8 cellular contexts compared by ENCODE assay signal in genomic region chr15:40054746-40055575, GRCh38. TPM values are rescaled to one million over a fixed set of nuclear protein-coding genes. Genes with fewer than 3 reads are reported as not detected.
A peak's percentile ranks its signal among the peaks of the same experiment; 100 is the strongest.
DNase-seq lines count a peak whose midpoint lies in the region; ATAC-seq and TF ChIP-seq lines count a peak whose summit lies in the region.

No MANE protein-coding gene starts in this region.

- H3K4me2 ChIP-seq in SK-N-SH: no peak overlapping the region

- no peak for TF ChIP-seq CTCF in GM20000 (IDR thresholded peaks at IDR 0.05; ENCODE audit: extremely low read depth, missing control alignments)
- TF ChIP-seq CTCF in SK-N-SH (IDR thresholded peaks at IDR 0.05): no peak

- intact Hi-C loops in Right ventricle myocardium superior (cut with DNase I): no loop called here

- DNase-seq in NCI-H1417 (lab: John Stamatoyannopoulos, UW) (peak; percentile 40 to 71 (median 69)), NCI-H1417 treated with DMSO at 0.1 percent for 48 hours (lab: John Stamatoyannopoulos, UW) (no peak), GM20000 (ENCODE audit: low spot score) (peak; percentile 71), SK-N-SH (no peak), Right ventricle myocardium superior (no peak), hypothalamus (lab: John Stamatoyannopoulos, UW) (no peak)

- 74% methylated on average over 5 of the region's 7 CpGs for WGBS in SK-N-SH (ENCODE audit: low lambda C conversion rate)

- no peaks in the 10 kb centered on the region for H3K9me3 Mint-ChIP-seq in stimulated activated naive CD8-positive, alpha-beta T cell treated with anti-CD3 and anti-CD28 coated beads, Interleukin-15, Interleukin-2, amounts not matched to agents 100 ng/mL and 50 ng/mL, for 24 hours

- CTCF ChIA-PET in SK-N-SH (lab: Yijun Ruan, JAX): interaction anchor here (0.8 to 1.9 kb wide), 9 partner anchors 9 to 219 kb away, joined by 3 to 9 read pairs (median 5); no protein-coding TSS in a partner anchor

- H3K27ac Mint-ChIP-seq in stimulated activated naive CD8-positive, alpha-beta T cell treated with anti-CD3 and anti-CD28 coated beads, Interleukin-15, Interleukin-2, amounts not matched to agents 100 ng/mL and 50 ng/mL, for 24 hours: peak overlapping the region; percentile 65

- peaks cover 8% of the 10 kb centered on the region for H3K36me3 Mint-ChIP-seq in stimulated activated naive CD8-positive, alpha-beta T cell treated with anti-CD3 and anti-CD28 coated beads, Interleukin-15, Interleukin-2, amounts not matched to agents 100 ng/mL and 50 ng/mL, for 24 hours (ENCODE audit: low read depth)

- H3K4me3 Mint-ChIP-seq in stimulated activated naive CD8-positive, alpha-beta T cell treated with anti-CD3 and anti-CD28 coated beads, Interleukin-15, Interleukin-2, amounts not matched to agents 100 ng/mL and 50 ng/mL, for 24 hours: peak overlapping the region; percentile 40

- no peak for TF ChIP-seq RAD21 in SK-N-SH (IDR thresholded peaks at IDR 0.05; ENCODE audit: low read length)

- H3K9me3 ChIP-seq in SK-N-SH: no peaks in the 10 kb centered on the region

- H3K4me1 ChIP-seq in SK-N-SH (ENCODE audit: control insufficient read depth in 1 of 2, insufficient read depth in 2 of 2, low read depth in 1 of 2, low read length in 1 of 2): peaks cover 0 to 25% of the 10 kb centered on the region in 2 experiments; a peak in 1 of 4 replicates

- ATAC-seq in HG03558 (IDR thresholded peaks at IDR 0.05; ENCODE audit: extremely low read depth, unreplicated experiment) (peak; percentile 45), Right ventricle myocardium superior (ENCODE audit: poor library complexity) (peak; percentile 23)

- H3K27me3 ChIP-seq in SK-N-SH (ENCODE audit: insufficient read depth): no peaks in the 10 kb centered on the region

- no peak overlapping the region for H3K9ac ChIP-seq in SK-N-SH

- no peak for TF ChIP-seq EP300 in SK-N-SH (IDR thresholded peaks at IDR 0.05; ENCODE audit: borderline replicate concordance in 1 of 2, low read depth in 1 of 2, low read length in 1 of 2)

- no peaks in the 10 kb centered on the region for H3K9me2 ChIP-seq in SK-N-SH

- no peaks in the 10 kb centered on the region for H3K36me3 ChIP-seq in SK-N-SH (replicated peaks in 1 of 2; ENCODE audit: control insufficient read depth in 1 of 2, insufficient read depth in 2 of 2, low read length in 1 of 2)

- POLR2A ChIA-PET in SK-N-SH (lab: Yijun Ruan, JAX): interaction anchor here (0.7 kb wide), 1 partner anchor 24 kb away, joined by 3 read pairs; no protein-coding TSS in a partner anchor

- H3K4me1 Mint-ChIP-seq in stimulated activated naive CD8-positive, alpha-beta T cell treated with anti-CD3 and anti-CD28 coated beads, Interleukin-15, Interleukin-2, amounts not matched to agents 100 ng/mL and 50 ng/mL, for 24 hours (ENCODE audit: low read depth): peaks cover 82% of the 10 kb centered on the region

- no peak overlapping the region for H2AFZ ChIP-seq in SK-N-SH (ENCODE audit: low read depth)

- H3K79me2 ChIP-seq in SK-N-SH (ENCODE audit: insufficient read depth): no peaks in the 10 kb centered on the region

- H3K27ac ChIP-seq in SK-N-SH (ENCODE audit: low read depth in 2 of 2, low read length in 1 of 2): peak overlapping the region in 1 of 2 experiments; percentile 76; a peak in 2 of 4 replicates

- no peaks in the 10 kb centered on the region for H3F3A ChIP-seq in SK-N-SH (replicated peaks; ENCODE audit: insufficient read depth)

- H3K4me3 ChIP-seq in SK-N-SH (ENCODE audit: low read depth in 2 of 2, low read length in 1 of 2): no peak overlapping the region

- no peaks in the 10 kb centered on the region for H3K27me3 Mint-ChIP-seq in stimulated activated naive CD8-positive, alpha-beta T cell treated with anti-CD3 and anti-CD28 coated beads, Interleukin-15, Interleukin-2, amounts not matched to agents 100 ng/mL and 50 ng/mL, for 24 hours

- no peaks in the 10 kb centered on the region for H4K20me1 ChIP-seq in SK-N-SH (ENCODE audit: insufficient read depth)

TF ChIP-seq in SK-N-SH, 30 proteins besides CTCF, POLR2A, EP300 and RAD21:
- TF ChIP-seq TCF12 (IDR thresholded peaks at IDR 0.05) (peak; percentile 11; the same call in 1 of the 2 replicates), TEAD4 (IDR thresholded peaks at IDR 0.05; ENCODE audit: borderline replicate concordance, insufficient read depth) (no peak)
TF ChIP-seq in SK-N-SH: peak in this region for 1.

RNA-seq across cellular contexts. Expression of gene SRP14, which starts 16.0 kb away (rescaled TPM):
- polyA plus RNA-seq in SK-N-SH (2012; rRNA removed): 489 and 501 TPM in 2 replicates
- 524 and 758 TPM in 2 replicates for polyA plus RNA-seq in SK-N-SH (2012; cell fraction: cytosol; rRNA removed)
- 94.9 and 167 TPM in 2 replicates for polyA plus RNA-seq in SK-N-SH (2012; cell fraction: nucleus; rRNA removed)
- total RNA-seq in Right ventricle myocardium superior: 196 TPM

RNA-seq across cellular contexts. Expression of gene BMF, which starts 53.7 kb away (rescaled TPM):
- polyA plus RNA-seq in SK-N-SH (2012; rRNA removed): 0.72 and 1.0 TPM in 2 replicates
- polyA plus RNA-seq in SK-N-SH (2012; cell fraction: cytosol; rRNA removed): 0.58 and 0.64 TPM in 2 replicates
- polyA plus RNA-seq in SK-N-SH (2012; cell fraction: nucleus; rRNA removed): 2.2 and 2.5 TPM in 2 replicates
- total RNA-seq in Right ventricle myocardium superior: 3.4 TPM

Comparison
In these comparisons a context has a peak if more than half of its experiments do, and no peak if none do; other contexts are left out.
1. DNase-seq: peak in NCI-H1417 (3 of 3) and GM20000 (single experiment); none in NCI-H1417 treated with DMSO at 0.1 percent for 48 hours (single experiment), SK-N-SH (single experiment), Right ventricle myocardium superior (single experiment) and hypothalamus (0 of 51).